In the genomic region with DNA sequence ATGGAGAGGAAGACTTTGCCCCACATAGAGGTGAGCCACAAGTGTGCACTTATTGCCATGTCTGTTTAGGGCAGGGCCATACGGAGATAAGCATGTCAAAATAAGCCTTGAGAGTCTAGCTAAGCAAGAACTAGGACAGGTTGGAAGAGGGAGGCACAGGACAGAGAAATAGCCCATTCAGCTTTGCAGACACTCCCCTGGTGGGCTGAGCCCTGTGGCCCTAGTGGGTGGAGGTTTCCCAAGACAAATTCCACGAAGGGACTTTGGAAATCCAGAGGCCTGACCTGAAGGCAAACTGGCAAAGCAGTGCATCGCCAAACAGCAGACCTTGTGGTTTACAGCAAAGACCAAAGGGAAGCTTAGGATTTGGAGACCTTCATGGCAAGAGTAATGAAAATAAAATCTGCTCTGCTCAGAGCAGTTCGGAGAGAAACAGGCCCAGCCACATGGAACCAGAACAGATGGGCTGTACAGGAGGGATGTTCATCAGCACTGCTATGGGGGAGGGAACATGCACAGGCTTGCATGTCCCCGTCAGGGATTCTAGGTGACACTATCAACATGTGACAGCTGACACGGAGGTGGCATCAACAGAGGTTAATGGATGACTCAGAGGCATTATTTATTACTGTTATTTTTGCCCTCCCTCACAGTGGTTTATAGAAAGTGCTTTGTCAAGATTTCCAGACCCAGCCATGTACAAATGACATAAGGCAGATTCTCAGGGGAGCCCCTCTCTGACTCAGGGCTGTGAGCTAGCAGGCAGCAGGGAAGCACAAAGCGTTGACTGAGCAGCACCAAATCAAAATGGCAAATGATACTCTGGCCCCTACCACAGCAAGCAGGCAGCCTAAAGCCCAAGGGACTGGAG, we compare ENCODE assay signal across 8 cellular contexts.
DNase-seq lines count a peak whose midpoint lies in the region; ATAC-seq, FAIRE-seq and TF ChIP-seq lines count a peak whose summit lies in the region.

No MANE protein-coding gene starts in this region.

- H3K9me3 Mint-ChIP-seq in activated B cell treated with CpG ODN at 0.5 μM for 24 hours, result no peaks in the 10 kb centered on the region

- in situ Hi-C loops in Caki2 (cut with HindIII; ENCODE audit: low pct_unique_long_range_greater_than_20kb, low sequenced_read_pairs), result loop anchor here (10.0 to 25.0 kb wide), 2 partner anchors 85 to 262 kb away; partner anchors contain the start of gene IRF2BP2

- POLR2A ChIA-PET in activated B cell treated with CpG ODN at 0.5 μM for 24 hours (lab: Charles Lee), result interaction anchor here (0.8 to 1.0 kb wide), 2 partner anchors 24 to 76 kb away, joined by 6 read pairs; no protein-coding TSS in a partner anchor

- intact Hi-C loops in activated B cell treated with CpG ODN at 0.5 μM for 24 hours (cut with micrococcal nuclease), result no loop called here

- peak; percentile 61 for ATAC-seq in HG03095 (IDR thresholded peaks at IDR 0.05; ENCODE audit: unreplicated experiment)
- peak; percentile 84 for ATAC-seq in activated B cell treated with CpG ODN at 0.5 μM for 24 hours (ENCODE audit: low read depth)

- no peaks in the 10 kb centered on the region for H3K27me3 Mint-ChIP-seq in activated B cell treated with CpG ODN at 0.5 μM for 24 hours

- no peak for TF ChIP-seq CTCF in activated B cell treated with CpG ODN at 0.5 μM for 24 hours (IDR thresholded peaks at IDR 0.05)

- no peak overlapping the region for H3K4me3 Mint-ChIP-seq in activated B cell treated with CpG ODN at 0.5 μM for 24 hours

- no peaks in the 10 kb centered on the region for H3K36me3 Mint-ChIP-seq in activated B cell treated with CpG ODN at 0.5 μM for 24 hours (ENCODE audit: low read depth)

- H3K27ac Mint-ChIP-seq in activated B cell treated with CpG ODN at 0.5 μM for 24 hours, result peak overlapping the region; percentile 5

- CTCF ChIA-PET in activated B cell treated with CpG ODN at 0.5 μM for 24 hours (lab: Charles Lee), result interaction anchor here (0.9 kb wide), 1 partner anchor 384 kb away, joined by 3 read pairs; no protein-coding TSS in a partner anchor

- peaks cover 8% of the 10 kb centered on the region for H3K4me1 Mint-ChIP-seq in activated B cell treated with CpG ODN at 0.5 μM for 24 hours

- DNase-seq in Caki2 (ENCODE audit: low read depth) (peak; percentile 97), GM19239 (ENCODE audit: insufficient read length, low spot score) (peak; percentile 22), activated B cell treated with CpG ODN at 0.5 μM for 24 hours (no peak), kidney glomerular epithelial cell (lab: John Stamatoyannopoulos, UW) (peak; percentile 72), stromal cell of bone marrow (ENCODE audit: low read depth) (peak; percentile 93), amniotic stem cell (lab: John Stamatoyannopoulos, UW) (no peak), SKM-1 (lab: John Stamatoyannopoulos, UW; ENCODE audit: unreplicated experiment) (no peak)

- peak; percentile 55 for FAIRE-seq in GM19239 (lab: Jason Lieb, UNC)

Comparison
In these comparisons a context has a peak if more than half of its experiments do, and no peak if none do; other contexts are left out.
1. DNase-seq: peak in Caki2 (single experiment), GM19239 (single experiment), kidney glomerular epithelial cell (single experiment) and stromal cell of bone marrow (single experiment); none in activated B cell treated with CpG ODN at 0.5 μM for 24 hours (single experiment), amniotic stem cell (single experiment) and SKM-1 (single experiment).